ENCODE assay signal across 12 cellular contexts in genomic region chr14:35050652-35051051, GRCh38. TPM values are rescaled to one million over a fixed set of nuclear protein-coding genes. Genes with fewer than 3 reads are reported as not detected.
A peak's percentile ranks its signal among the peaks of the same experiment; 100 is the strongest.
DNase-seq lines count a peak whose midpoint lies in the region; ATAC-seq and TF ChIP-seq lines count a peak whose summit lies in the region.
"Had no signal": no experiment of that assay in that cellular context is flagged by ENCODE, and none has a peak within 500 bp of the region (broad histone marks: within the 10 kb centered on the region; RNA-seq: fewer than 3 reads in every experiment).

No MANE protein-coding gene starts in this region.

- H3K27me3 Mint-ChIP-seq in activated naive CD4-positive, alpha-beta T cell treated with anti-CD3 and anti-CD28 coated beads, Interleukin-2, amount 50 U/mL, for 24 hours, result no peaks in the 10 kb centered on the region
- H3K27me3 Mint-ChIP-seq in activated CD8-positive, alpha-beta T cell treated with anti-CD3 and anti-CD28 coated beads, Interleukin-2, amount 10 ng/mL, durations not matched to agents 7 days and 5 days (ENCODE audit: low read depth), result no peaks in the 10 kb centered on the region

- no peaks in the 10 kb centered on the region for H3K9me3 Mint-ChIP-seq in activated naive CD4-positive, alpha-beta T cell treated with anti-CD3 and anti-CD28 coated beads, Interleukin-2, amount 50 U/mL, for 24 hours
- no peaks in the 10 kb centered on the region for H3K9me3 Mint-ChIP-seq in activated naive CD4-positive, alpha-beta T cell treated with anti-CD3 and anti-CD28 coated beads, Interleukin-2, amount 50 U/mL, for 72 hours
- no peaks in the 10 kb centered on the region for H3K9me3 Mint-ChIP-seq in activated CD8-positive, alpha-beta T cell treated with anti-CD3 and anti-CD28 coated beads, Interleukin-2, amount 10 ng/mL, durations not matched to agents 7 days and 5 days (ENCODE audit: insufficient read depth)
- H3K9me3 Mint-ChIP-seq: neural crest cell had no signal

- H3K4me3 Mint-ChIP-seq in activated naive CD4-positive, alpha-beta T cell treated with anti-CD3 and anti-CD28 coated beads, Interleukin-2, amount 50 U/mL, for 24 hours, result no peak overlapping the region
- no peak overlapping the region for H3K4me3 Mint-ChIP-seq in activated CD8-positive, alpha-beta T cell treated with anti-CD3 and anti-CD28 coated beads, Interleukin-2, amount 10 ng/mL, durations not matched to agents 7 days and 5 days
- H3K4me3 Mint-ChIP-seq: neural crest cell had no signal

- TF ChIP-seq CTCF in thoracic aorta (IDR thresholded peaks at IDR 0.05), result no peak

- CTCF ChIA-PET in activated CD8-positive, alpha-beta T cell treated with anti-CD3 and anti-CD28 coated beads, Interleukin-2, amount 10 ng/mL, durations not matched to agents 7 days and 5 days (lab: Charles Lee), result no interaction called here

- H3K4me3 ChIP-seq in thoracic aorta, result no peak overlapping the region
- H3K4me3 ChIP-seq: SJSA1 had no signal

- no peak for DNase-seq in activated naive CD4-positive, alpha-beta T cell treated with anti-CD3 and anti-CD28 coated beads, Interleukin-2, amount 50 U/mL, for 72 hours (ENCODE audit: low spot score in 2 of 2)
- DNase-seq in activated CD8-positive, alpha-beta T cell treated with anti-CD3 and anti-CD28 coated beads, Interleukin-2, amount 10 ng/mL, durations not matched to agents 7 days and 5 days, result no peak
- DNase-seq in left ventricle myocardium superior, result no peak
- DNase-seq in thoracic aorta (ENCODE audit: low spot score), result no peak
- DNase-seq in NCI-H2171 (lab: John Stamatoyannopoulos, UW), result no peak
- DNase-seq in MV-4-11 (lab: John Stamatoyannopoulos, UW), result no peak
- DNase-seq in islet precursor cell, result no peak
- DNase-seq: caudate nucleus, NCI-H2081 treated with DMSO at 0.1 percent for 48 hours had no signal

- H3K27ac Mint-ChIP-seq in activated naive CD4-positive, alpha-beta T cell treated with anti-CD3 and anti-CD28 coated beads, Interleukin-2, amount 50 U/mL, for 24 hours, result peak overlapping the region; percentile 23
- H3K27ac Mint-ChIP-seq in activated naive CD4-positive, alpha-beta T cell treated with anti-CD3 and anti-CD28 coated beads, Interleukin-2, amount 50 U/mL, for 72 hours, result no peak overlapping the region
- peak overlapping the region; percentile 24 for H3K27ac Mint-ChIP-seq in activated CD8-positive, alpha-beta T cell treated with anti-CD3 and anti-CD28 coated beads, Interleukin-2, amount 10 ng/mL, durations not matched to agents 7 days and 5 days

- peaks cover 6% of the 10 kb centered on the region for H3K36me3 ChIP-seq in thoracic aorta

- intact Hi-C loops in left ventricle myocardium superior (cut with micrococcal nuclease), result no loop called here

- H3K9me3 ChIP-seq in thoracic aorta, result no peaks in the 10 kb centered on the region
- H3K9me3 ChIP-seq: SJSA1 had no signal

- peaks cover 18% of the 10 kb centered on the region for H3K4me1 Mint-ChIP-seq in activated naive CD4-positive, alpha-beta T cell treated with anti-CD3 and anti-CD28 coated beads, Interleukin-2, amount 50 U/mL, for 24 hours
- H3K4me1 Mint-ChIP-seq in activated CD8-positive, alpha-beta T cell treated with anti-CD3 and anti-CD28 coated beads, Interleukin-2, amount 10 ng/mL, durations not matched to agents 7 days and 5 days (ENCODE audit: low read depth), result peaks cover 27% of the 10 kb centered on the region

- POLR2A ChIA-PET in activated CD8-positive, alpha-beta T cell treated with anti-CD3 and anti-CD28 coated beads, Interleukin-2, amount 10 ng/mL, durations not matched to agents 7 days and 5 days (lab: Charles Lee), result no interaction called here

- H3K27me3 ChIP-seq in thoracic aorta (replicated peaks; ENCODE audit: insufficient read depth), result no peaks in the 10 kb centered on the region
- H3K27me3 ChIP-seq: SJSA1 had no signal

- peaks cover 20 to 38% of the 10 kb centered on the region in 2 donors for H3K4me1 ChIP-seq in thoracic aorta (ENCODE audit: control insufficient read depth in 1 of 2, low read depth in 2 of 2)

- peak overlapping the region; percentile 4 to 59 for H3K27ac ChIP-seq in thoracic aorta
- H3K27ac ChIP-seq: SJSA1 had no signal

- H3K36me3 Mint-ChIP-seq in activated naive CD4-positive, alpha-beta T cell treated with anti-CD3 and anti-CD28 coated beads, Interleukin-2, amount 50 U/mL, for 24 hours, result peaks cover 5% of the 10 kb centered on the region
- peaks cover 0 to 7% of the 10 kb centered on the region in 2 donors for H3K36me3 Mint-ChIP-seq in activated naive CD4-positive, alpha-beta T cell treated with anti-CD3 and anti-CD28 coated beads, Interleukin-2, amount 50 U/mL, for 72 hours
- H3K36me3 Mint-ChIP-seq in activated CD8-positive, alpha-beta T cell treated with anti-CD3 and anti-CD28 coated beads, Interleukin-2, amount 10 ng/mL, durations not matched to agents 7 days and 5 days (ENCODE audit: low read depth), result peaks cover 32% of the 10 kb centered on the region

- ATAC-seq in activated naive CD4-positive, alpha-beta T cell treated with anti-CD3 and anti-CD28 coated beads, Interleukin-2, amount 50 U/mL, for 72 hours, result no peak
- no peak for ATAC-seq in activated CD8-positive, alpha-beta T cell treated with anti-CD3 and anti-CD28 coated beads, Interleukin-2, amount 10 ng/mL, durations not matched to agents 7 days and 5 days
- ATAC-seq in left ventricle myocardium superior, result peak; percentile 20
- ATAC-seq in thoracic aorta (ENCODE audit: insufficient number of reproducible peaks, low FRiP score, low read depth), result peak; percentile 40

RNA-seq across cellular contexts. Expression of gene FAM177A1, which starts 4.6 kb away (rescaled TPM):
- 10 to 100 TPM; 44.3 to 64.5 TPM for total RNA-seq in activated naive CD4-positive, alpha-beta T cell treated with anti-CD3 and anti-CD28 coated beads, Interleukin-2, amount 50 U/mL, for 72 hours
- total RNA-seq in activated CD8-positive, alpha-beta T cell treated with anti-CD3 and anti-CD28 coated beads, Interleukin-2, amount 10 ng/mL, durations not matched to agents 7 days and 5 days, result 10 to 100 TPM; 40.5 to 41.5 TPM
- total RNA-seq in left ventricle myocardium superior (51.3 TPM), thoracic aorta (10 to 100 TPM; 60.0 to 73.8 TPM)

Comparison
In these comparisons a context has a peak if more than half of its experiments do, and no peak if none do; other contexts are left out.
1. H3K27ac Mint-ChIP-seq: peak in activated naive CD4-positive, alpha-beta T cell treated with anti-CD3 and anti-CD28 coated beads, Interleukin-2, amount 50 U/mL, for 24 hours (single experiment) and activated CD8-positive, alpha-beta T cell treated with anti-CD3 and anti-CD28 coated beads, Interleukin-2, amount 10 ng/mL, durations not matched to agents 7 days and 5 days (single experiment); none in activated naive CD4-positive, alpha-beta T cell treated with anti-CD3 and anti-CD28 coated beads, Interleukin-2, amount 50 U/mL, for 72 hours (0 of 2).
2. ATAC-seq: peak in left ventricle myocardium superior (single experiment) and thoracic aorta (single experiment); none in activated naive CD4-positive, alpha-beta T cell treated with anti-CD3 and anti-CD28 coated beads, Interleukin-2, amount 50 U/mL, for 72 hours (0 of 2) and activated CD8-positive, alpha-beta T cell treated with anti-CD3 and anti-CD28 coated beads, Interleukin-2, amount 10 ng/mL, durations not matched to agents 7 days and 5 days (single experiment).